Comparison of ENCODE assay signal across 8 cellular contexts in genomic region chr1:19715334-19716203, GRCh38. TPM values are rescaled to one million over a fixed set of nuclear protein-coding genes. Genes with fewer than 3 reads are reported as not detected.
A peak's percentile ranks its signal among the peaks of the same experiment; 100 is the strongest.
DNase-seq lines count a peak whose midpoint lies in the region; ATAC-seq and TF ChIP-seq lines count a peak whose summit lies in the region.

No MANE protein-coding gene starts in this region.

- peaks cover 5% of the 10 kb centered on the region for H3K4me1 Mint-ChIP-seq in CD14-positive monocyte
- H3K4me1 Mint-ChIP-seq in activated naive CD8-positive, alpha-beta T cell treated with anti-CD3 and anti-CD28 coated beads, Interleukin-2, amount 10 ng/mL, durations not matched to agents 7 days and 5 days: peaks cover 15% of the 10 kb centered on the region

- peak overlapping the region in 1 of 2 donors; percentile 15 for H3K4me3 Mint-ChIP-seq in CD14-positive monocyte
- no peak overlapping the region for H3K4me3 Mint-ChIP-seq in activated naive CD8-positive, alpha-beta T cell treated with anti-CD3 and anti-CD28 coated beads, Interleukin-2, amount 10 ng/mL, durations not matched to agents 7 days and 5 days

- H3K4me3 ChIP-seq in heart left ventricle: no peak overlapping the region

- H3K27me3 Mint-ChIP-seq in CD14-positive monocyte (ENCODE audit: low read depth in 3 of 3): peaks cover 0 to 2% (median 0%) of the 10 kb centered on the region in 3 donors
- H3K27me3 Mint-ChIP-seq in activated naive CD8-positive, alpha-beta T cell treated with anti-CD3 and anti-CD28 coated beads, Interleukin-2, amount 10 ng/mL, durations not matched to agents 7 days and 5 days: no peaks in the 10 kb centered on the region

- H3K27me3 ChIP-seq in heart left ventricle: no peaks in the 10 kb centered on the region

- peak overlapping the region in 1 of 7 donors; percentile 68 for H3K27ac Mint-ChIP-seq in CD14-positive monocyte
- no peak overlapping the region for H3K27ac Mint-ChIP-seq in activated naive CD8-positive, alpha-beta T cell treated with anti-CD3 and anti-CD28 coated beads, Interleukin-2, amount 10 ng/mL, durations not matched to agents 7 days and 5 days

- POLR2A ChIA-PET in activated naive CD8-positive, alpha-beta T cell treated with anti-CD3 and anti-CD28 coated beads, Interleukin-2, amount 10 ng/mL, durations not matched to agents 7 days and 5 days (lab: Charles Lee): no interaction called here

- TF ChIP-seq CTCF in CD14-positive monocyte (IDR thresholded peaks at IDR 0.05) (peak; percentile 84), heart left ventricle (IDR thresholded peaks at IDR 0.05) (peak; percentile 58 to 84 (median 74))

- H3K27ac ChIP-seq in heart left ventricle: no peak overlapping the region

- no peaks in the 10 kb centered on the region for H3K36me3 ChIP-seq in heart left ventricle

- intact Hi-C loops in CD14-positive monocyte (cut with micrococcal nuclease): no loop called here
- intact Hi-C loops in heart left ventricle (cut with DNase I): loop anchor here in 1 of 10 donors (5.0 kb wide), 1 partner anchor 97 kb away; no protein-coding TSS in a partner anchor

- H3K9me3 Mint-ChIP-seq in CD14-positive monocyte: no peaks in the 10 kb centered on the region
- no peaks in the 10 kb centered on the region for H3K9me3 Mint-ChIP-seq in activated naive CD8-positive, alpha-beta T cell treated with anti-CD3 and anti-CD28 coated beads, Interleukin-2, amount 10 ng/mL, durations not matched to agents 7 days and 5 days

- DNase-seq in CD14-positive monocyte (ENCODE audit: low spot score): peak; percentile 87
- peak; percentile 93 for DNase-seq in NCI-H146 (lab: John Stamatoyannopoulos, UW)
- peak; percentile 71 to 90 for DNase-seq in SW 1271 (lab: John Stamatoyannopoulos, UW)
- peak; percentile 84 for DNase-seq in activated naive CD8-positive, alpha-beta T cell treated with anti-CD3 and anti-CD28 coated beads, Interleukin-2, amount 10 ng/mL, durations not matched to agents 7 days and 5 days
- DNase-seq in heart left ventricle: peak; percentile 73 to 92 (median 86)
- peak; percentile 71 for DNase-seq in putamen (ENCODE audit: low spot score)

- TF ChIP-seq POLR2A in heart left ventricle (IDR thresholded peaks at IDR 0.05): no peak

- peaks cover 10% of the 10 kb centered on the region in 2 donors for H3K36me3 Mint-ChIP-seq in CD14-positive monocyte
- H3K36me3 Mint-ChIP-seq in activated naive CD8-positive, alpha-beta T cell treated with anti-CD3 and anti-CD28 coated beads, Interleukin-2, amount 10 ng/mL, durations not matched to agents 7 days and 5 days: peaks cover 6% of the 10 kb centered on the region

- 44 to 47% (median 46%) methylated on average over 12 of the region's 12 CpGs for WGBS in heart left ventricle, 4 donors

- ATAC-seq in GM21529 (IDR thresholded peaks at IDR 0.05; ENCODE audit: unreplicated experiment) (peak; percentile 64), heart left ventricle (peak; percentile 56 to 96 (median 92)), GM19023 (IDR thresholded peaks at IDR 0.05; ENCODE audit: unreplicated experiment) (no peak)
- ATAC-seq in activated naive CD8-positive, alpha-beta T cell treated with anti-CD3 and anti-CD28 coated beads, Interleukin-2, amount 10 ng/mL, durations not matched to agents 7 days and 5 days (ENCODE audit: low read depth): peak; percentile 93

- H3K4me1 ChIP-seq in heart left ventricle: no peaks in the 10 kb centered on the region

- no peaks in the 10 kb centered on the region for H3K9me3 ChIP-seq in heart left ventricle

RNA-seq across cellular contexts. Expression of gene HTR6, which starts 50.9 kb away (rescaled TPM):
- not detected for polyA plus RNA-seq in CD14-positive monocyte
- under 1 TPM in 1 of 2 experiments, not detected in 1; 0.14 TPM for total RNA-seq in activated naive CD8-positive, alpha-beta T cell treated with anti-CD3 and anti-CD28 coated beads, Interleukin-2, amount 10 ng/mL, durations not matched to agents 7 days and 5 days
- not detected for total RNA-seq in heart left ventricle
- polyA plus RNA-seq in heart left ventricle: not detected
